Comparison of ENCODE assay signal across 26 cellular contexts in the genomic region with DNA sequence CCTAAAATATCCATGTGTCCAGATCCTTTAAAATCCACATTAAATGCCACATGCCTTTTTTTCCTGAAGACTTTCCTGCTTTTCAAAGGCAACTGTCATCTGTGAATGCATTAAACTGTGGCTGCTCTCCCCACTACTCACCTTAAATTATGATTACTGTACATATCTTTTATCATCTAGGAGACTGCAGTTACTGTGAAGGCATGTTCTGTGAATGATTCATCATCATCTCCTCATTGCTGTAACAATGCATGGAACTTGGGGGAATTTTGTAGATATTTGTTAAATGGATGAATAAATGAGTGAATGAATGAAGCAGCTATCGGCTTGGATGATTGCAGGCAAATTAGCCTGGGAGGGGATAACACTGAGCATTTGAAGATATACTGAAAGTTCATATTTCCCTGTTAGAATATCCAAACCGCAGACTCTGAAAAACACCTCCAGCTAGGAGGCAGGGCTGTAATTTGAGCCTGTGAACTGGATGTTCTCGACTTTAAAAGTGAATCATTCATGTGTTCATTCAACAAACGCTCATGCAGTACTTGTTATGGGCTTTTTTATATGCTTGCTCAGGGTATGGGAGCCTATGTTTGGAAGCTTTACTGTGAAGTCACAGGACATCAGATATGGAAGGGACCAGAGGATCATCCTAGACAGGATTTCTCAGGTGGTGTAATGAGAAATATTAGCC.
A peak's percentile ranks its signal among the peaks of the same experiment; 100 is the strongest.
DNase-seq lines count a peak whose midpoint lies in the region; ATAC-seq and TF ChIP-seq lines count a peak whose summit lies in the region.
"Had no signal": no experiment of that assay in that cellular context is flagged by ENCODE, and none has a peak within 500 bp of the region (broad histone marks: within the 10 kb centered on the region; RNA-seq: fewer than 3 reads in every experiment).

No MANE protein-coding gene starts in this region.

- intact Hi-C loops in posterior vena cava (cut with DNase I), result no loop called here
- intact Hi-C loops in left lung (cut with DNase I), result no loop called here

- H3K27me3 ChIP-seq in WERI-Rb-1 (ENCODE audit: insufficient read depth, low read depth, severe bottlenecking) (no peaks in the 10 kb centered on the region), skeletal muscle satellite cell (ENCODE audit: control insufficient read depth, insufficient read depth, low read length) (no peaks in the 10 kb centered on the region), left lung (no peaks in the 10 kb centered on the region)
- H3K27me3 ChIP-seq: body of pancreas, MG63, tibial nerve had no signal

- no peak overlapping the region for H3K4me3 ChIP-seq in WERI-Rb-1 (ENCODE audit: low read depth, low read length)
- H3K4me3 ChIP-seq in foreskin fibroblast (ENCODE audit: low read depth in 1 of 2, low read length in 2 of 2), result no peak overlapping the region
- no peak overlapping the region for H3K4me3 ChIP-seq in skeletal muscle satellite cell (ENCODE audit: low read length)
- H3K4me3 ChIP-seq in left lung, result no peak overlapping the region
- H3K4me3 ChIP-seq: body of pancreas, MG63, PC-9, tibial nerve had no signal

- H3K4me1 ChIP-seq in skeletal muscle satellite cell (ENCODE audit: control insufficient read depth, insufficient read depth, low read length) (peaks cover 21% of the 10 kb centered on the region), left lung (no peaks in the 10 kb centered on the region)
- H3K4me1 ChIP-seq: body of pancreas, Caco-2, tibial nerve had no signal

- TF ChIP-seq CTCF in WERI-Rb-1 (IDR thresholded peaks at IDR 0.05; ENCODE audit: low read depth, low read length) (no peak), foreskin fibroblast (IDR thresholded peaks at IDR 0.05; ENCODE audit: low read depth, low read length) (no peak), left lung (IDR thresholded peaks at IDR 0.05) (no peak)

- no peak for ATAC-seq in left lung
- ATAC-seq: body of pancreas; sciatic nerve; stimulated activated effector memory CD8-positive, alpha-beta T cell treated with anti-CD3 and anti-CD28 coated beads, Interleukin-12 subunit alpha, Interleukin-12 subunit beta, amount 100 ng/mL, for 72 hours had no signal

- no peaks in the 10 kb centered on the region for H3K9me3 ChIP-seq in WERI-Rb-1 (ENCODE audit: severe bottlenecking)
- H3K9me3 ChIP-seq in skeletal muscle satellite cell (replicated peaks; ENCODE audit: low read length), result no peaks in the 10 kb centered on the region
- no peaks in the 10 kb centered on the region for H3K9me3 ChIP-seq in left lung
- H3K9me3 ChIP-seq: body of pancreas, Caco-2, MG63, tibial nerve had no signal

- DNase-seq in HCEC 1CT, result peak; percentile 28
- DNase-seq in WERI-Rb-1, result no peak
- DNase-seq in foreskin fibroblast, result peak; percentile 27 to 52
- DNase-seq in posterior vena cava (ENCODE audit: low spot score), result no peak
- no peak for DNase-seq in left lung
- no peak for DNase-seq in HuH-7.5 (ENCODE audit: low spot score)
- DNase-seq: activated CD4-positive, alpha-beta memory T cell treated with anti-CD3 and anti-CD28 coated beads, Interleukin-2, amount 10 ng/mL, durations not matched to agents 7 days and 5 days; activated CD8-positive, alpha-beta memory T cell treated with anti-CD3 and anti-CD28 coated beads, Interleukin-2, amount 50 U/mL, for 4 hours; activated naive CD4-positive, alpha-beta T cell; body of pancreas; Caco-2; DMS79; GDM1; HFFc6; MG63; NCI-H1105 treated with DMSO at 0.1 percent for 48 hours; NCI-H2029; NCI-H2227 treated with DMSO at 0.1 percent for 48 hours; NCI-H526; PC-9; Right ventricle myocardium superior had no signal

- no peaks in the 10 kb centered on the region for H3K36me3 ChIP-seq in WERI-Rb-1
- no peaks in the 10 kb centered on the region for H3K36me3 ChIP-seq in skeletal muscle satellite cell (ENCODE audit: insufficient read depth, low read length)
- no peaks in the 10 kb centered on the region for H3K36me3 ChIP-seq in left lung
- H3K36me3 ChIP-seq: MG63, tibial nerve had no signal

- no peak overlapping the region for H3K9ac ChIP-seq in skeletal muscle satellite cell (ENCODE audit: low read depth, low read length)

- peak overlapping the region; percentile 41 for H3K4me2 ChIP-seq in skeletal muscle satellite cell (ENCODE audit: low read length)
- H3K4me2 ChIP-seq: PC-9 had no signal

- peak overlapping the region; percentile 31 for H3K27ac ChIP-seq in WERI-Rb-1
- no peak overlapping the region for H3K27ac ChIP-seq in left lung
- H3K27ac ChIP-seq: body of pancreas, C4-2B, PC-9, tibial nerve had no signal

Comparison
In these comparisons a context has a peak if more than half of its experiments do, and no peak if none do; other contexts are left out.
1. DNase-seq: peak in HCEC 1CT (single experiment) and foreskin fibroblast (2 of 2); none in WERI-Rb-1 (single experiment), posterior vena cava (single experiment), left lung (0 of 2) and HuH-7.5 (single experiment).